In the genomic region with DNA sequence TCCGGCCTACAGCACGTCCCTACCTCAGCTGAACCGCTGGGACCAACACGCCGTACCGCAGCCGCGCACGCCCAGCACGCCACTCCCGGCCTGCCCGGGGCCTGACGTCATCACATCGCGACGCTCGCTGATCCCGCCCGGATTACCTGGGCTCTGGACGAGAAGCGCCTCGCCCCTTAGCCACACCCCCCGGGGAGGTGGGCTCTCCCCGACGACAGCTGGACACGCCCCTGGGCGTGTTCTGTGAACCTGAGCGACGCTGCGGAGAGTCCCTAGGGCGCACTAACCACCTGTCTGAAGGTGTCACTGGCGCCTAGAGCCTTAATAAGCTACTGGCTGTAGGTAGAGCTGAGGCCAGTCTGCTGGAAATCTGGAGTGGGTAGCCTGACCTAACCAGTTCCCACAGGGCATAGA, we compare ENCODE assay signal across 8 cellular contexts. TPM values are rescaled to one million over a fixed set of nuclear protein-coding genes. Genes with fewer than 3 reads are reported as not detected.
A peak's percentile ranks its signal among the peaks of the same experiment; 100 is the strongest.
DNase-seq lines count a peak whose midpoint lies in the region; TF ChIP-seq lines count a peak whose summit lies in the region.
"Not testable (repeated sequence)": the region's sequence is repeated elsewhere in the genome, so short reads cannot be mapped to it uniquely, and the experiment has no call there.

A gene (minus strand): TSS at position 87 of the 414 bp plus-strand sequence. CDS start 87 bp downstream, outside the sequence.

- intact Hi-C loops in uterus (cut with DNase I; ENCODE audit: low total_unique reads): not testable (repeated sequence)

- not testable (repeated sequence) for H3K9me3 ChIP-seq in uterus

- not testable (repeated sequence) for TF ChIP-seq CTCF in GM13977 (IDR thresholded peaks at IDR 0.05; ENCODE audit: extremely low read depth, insufficient read depth, missing control alignments); fibroblast of the aortic adventitia (IDR thresholded peaks at IDR 0.05; ENCODE audit: insufficient read depth, low read length); uterus (IDR thresholded peaks at IDR 0.05)

- H3K36me3 ChIP-seq in uterus: not testable (repeated sequence)

- H3K27me3 ChIP-seq in uterus: not testable (repeated sequence)

- TF ChIP-seq POLR2A in uterus (IDR thresholded peaks at IDR 0.05): not testable (repeated sequence)

- peak within 1 kb of the TSS in 1 of 2 donors; percentile 68 for H3K27ac ChIP-seq in uterus

- peak within 1 kb of the TSS; percentile 66 for H3K4me3 ChIP-seq in fibroblast of the aortic adventitia (ENCODE audit: low read depth, low read length)
- H3K4me3 ChIP-seq in uterus: peak within 1 kb of the TSS in 1 of 2 donors; percentile 44

- in situ Hi-C loops in GM13977 (cut with MboI; ENCODE audit: low pct_unique_long_range_greater_than_20kb, low sequenced_read_pairs, unreplicated experiment): not testable (repeated sequence)

- peak; percentile 2 for DNase-seq in GM13977 (ENCODE audit: low spot score)
- peak; percentile 30 for DNase-seq in NCI-H510A treated with DMSO at 0.1 percent for 48 hours (lab: John Stamatoyannopoulos, UW)
- peak; percentile 19 to 55 (median 40) for DNase-seq in activated CD4-positive, CD25-positive, alpha-beta regulatory T cell (lab: John Stamatoyannopoulos, UW)
- peak; percentile 41 for DNase-seq in activated naive CD8-positive, alpha-beta T cell treated with anti-CD3 and anti-CD28 coated beads, Interleukin-2, amount 50 U/mL, for 16 hours (ENCODE audit: low read depth, low spot score)
- peak; percentile 34 for DNase-seq in fibroblast of the aortic adventitia (ENCODE audit: low read depth)
- not testable (repeated sequence) for DNase-seq in mucosa of gallbladder (ENCODE audit: low spot score)
- peak; percentile 63 to 64 for DNase-seq in stimulated activated CD4-positive, alpha-beta T cell treated with anti-CD3 and anti-CD28 coated beads, Interleukin-1b, Interleukin-23, amount 100 ng/mL, for 4 hours (ENCODE audit: low read depth in 2 of 2)
- DNase-seq in uterus: peak in 1 of 2 donors; percentile 62

- H3K4me1 ChIP-seq in uterus: not testable (repeated sequence)

RNA-seq across cellular contexts. Expression of the gene that starts here (rescaled TPM):
- total RNA-seq in fibroblast of the aortic adventitia (ENCODE audit: low replicate concordance) (32.5 and 39.2 TPM in 2 replicates), mucosa of gallbladder (20.5 TPM), uterus (10 to 100 TPM; 23.3 to 45.3 (median 40.6) TPM)
